8 cellular contexts compared by ENCODE assay signal in the genomic region with DNA sequence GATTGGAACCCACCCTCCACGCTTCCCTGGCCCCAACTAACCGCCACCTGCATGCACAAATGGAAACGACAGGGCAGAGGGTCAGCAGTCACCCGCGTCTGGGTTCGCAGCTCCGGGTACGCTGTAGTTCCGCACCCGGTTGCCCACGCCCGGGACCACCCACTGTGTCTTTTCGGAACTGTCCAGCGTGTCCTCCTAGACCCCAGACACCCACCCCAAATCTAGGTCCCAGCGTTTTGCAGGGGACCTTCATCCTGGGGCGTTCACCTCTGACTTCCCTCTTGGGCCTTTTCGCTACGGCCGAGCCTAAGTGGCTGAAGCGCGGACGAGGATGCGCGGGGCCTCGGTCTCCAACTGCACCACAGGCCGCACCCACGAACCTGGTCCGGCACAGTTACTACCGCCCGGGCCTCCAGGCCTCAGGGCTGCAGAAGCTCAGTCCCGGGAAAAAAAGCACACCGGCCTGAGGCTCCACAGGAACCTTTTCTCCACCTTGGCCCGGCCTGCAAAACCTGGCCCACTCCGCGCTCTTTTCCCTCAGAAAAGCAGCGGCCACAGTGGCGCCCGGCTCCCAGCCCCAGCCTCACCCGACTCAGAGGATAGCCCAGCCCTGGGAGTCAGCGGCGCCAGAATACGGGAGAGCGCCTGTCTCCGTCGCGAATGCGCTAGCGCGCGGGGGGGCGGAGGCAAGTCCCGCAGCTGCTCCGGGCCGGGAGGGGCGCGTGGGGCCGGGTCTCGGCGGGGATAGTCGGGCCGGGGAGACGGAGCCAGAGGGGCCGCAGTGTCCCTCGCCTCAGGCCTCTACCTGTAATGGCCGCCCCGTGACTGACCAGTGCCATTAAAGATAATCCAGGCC. TPM values are rescaled to one million over a fixed set of nuclear protein-coding genes. Genes with fewer than 3 reads are reported as not detected.
DNase-seq lines count a peak whose midpoint lies in the region; ATAC-seq and TF ChIP-seq lines count a peak whose summit lies in the region.

A gene (minus strand): TSS at position 633 of the 856 bp plus-strand sequence. CDS start 7,643 bp downstream, outside the sequence.

- peak within 1 kb of the TSS; percentile 85 to 94 (median 91) for H3K27ac ChIP-seq in spleen

- peaks cover 10 to 42% (median 26%) of the 10 kb centered on the region in 6 donors for H3K4me1 ChIP-seq in spleen

- TF ChIP-seq CTCF in GM12865 (IDR thresholded peaks at IDR 0.05; ENCODE audit: insufficient read depth, low read depth, low read length, missing control alignments) (no peak), WI38 (IDR thresholded peaks at IDR 0.05; ENCODE audit: low read depth, low read length) (no peak), cardiac fibroblast (IDR thresholded peaks at IDR 0.05; ENCODE audit: low read depth, low read length) (no peak), spleen (IDR thresholded peaks at IDR 0.05 in 8 of 11, conservative IDR thresholded peaks at IDR 0.05 in 3 of 11) (no peak)

- peak; percentile 88 for DNase-seq in GM12865 (ENCODE audit: low read depth)
- DNase-seq in NCI-H2029 (lab: John Stamatoyannopoulos, UW): peak; percentile 64
- DNase-seq in cardiac fibroblast (ENCODE audit: low read depth in 2 of 2): peak; percentile 84 to 90
- peak; percentile 97 for DNase-seq in islet precursor cell
- DNase-seq in spleen: peak; percentile 93
- no peak for DNase-seq in NK-92 (lab: John Stamatoyannopoulos, UW; ENCODE audit: unreplicated experiment)

- TF ChIP-seq POLR2A in spleen (IDR thresholded peaks at IDR 0.05): no peak

- peaks cover 0 to 14% (median 0%) of the 10 kb centered on the region in 6 donors for H3K36me3 ChIP-seq in spleen

- H3K27me3 ChIP-seq in spleen (replicated peaks in 1 of 7): no peaks in the 10 kb centered on the region

- H3K4me3 ChIP-seq in GM12865 (ENCODE audit: low read depth, low read length): peak within 1 kb of the TSS; percentile 99
- H3K4me3 ChIP-seq in WI38 (ENCODE audit: low read depth, low read length): peak within 1 kb of the TSS; percentile 81
- peak within 1 kb of the TSS; percentile 77 to 83 for H3K4me3 ChIP-seq in cardiac fibroblast (replicated peaks in 1 of 2; ENCODE audit: low read depth in 2 of 2, low read length in 2 of 2)
- H3K4me3 ChIP-seq in spleen: peak within 1 kb of the TSS; percentile 72 to 94 (median 88)

- peaks cover 0 to 44% (median 11%) of the 10 kb centered on the region in 8 donors for H3K9me3 ChIP-seq in spleen

- WGBS in spleen, 5 donors: 0 to 1% (median 1%) methylated on average over 34 to 66 of the region's 66 CpGs

- intact Hi-C loops in spleen (cut with DNase I; ENCODE audit: low total_unique reads): no loop called here

- ATAC-seq in HG02763 (IDR thresholded peaks at IDR 0.05; ENCODE audit: unreplicated experiment): peak; percentile 71

RNA-seq across cellular contexts. Expression of the gene that starts here (rescaled TPM):
- total RNA-seq in spleen: 10 to 100 TPM in 5 of 7 donors, 1 to 10 TPM in 2; 9.2 to 14.8 (median 13.0) TPM
- 1 to 10 TPM; 2.7 to 3.2 (median 3.0) TPM for polyA plus RNA-seq in spleen
